22 cellular contexts compared by ENCODE assay signal in the genomic region with DNA sequence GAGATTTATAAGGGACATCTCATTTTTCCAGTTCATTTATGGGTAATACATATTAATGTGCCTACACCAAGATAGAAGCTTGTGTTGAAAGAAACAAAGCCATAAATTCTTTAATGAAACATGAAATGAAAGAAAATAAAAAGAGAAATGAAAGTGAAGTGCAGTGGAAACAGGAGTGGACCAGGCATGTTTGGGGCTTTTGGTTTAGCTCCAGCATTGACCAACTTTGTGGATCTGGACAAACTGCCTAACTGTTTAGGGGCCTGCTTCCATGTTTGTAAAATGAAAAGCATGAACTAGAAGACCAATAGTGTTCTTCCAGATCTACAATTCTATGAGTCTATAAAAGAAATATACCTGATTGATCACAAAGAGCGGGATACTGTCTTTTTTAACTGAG.
A peak's percentile ranks its signal among the peaks of the same experiment; 100 is the strongest.
DNase-seq lines count a peak whose midpoint lies in the region; ATAC-seq and TF ChIP-seq lines count a peak whose summit lies in the region.
"Had no signal": no experiment of that assay in that cellular context is flagged by ENCODE, and none has a peak within 500 bp of the region (broad histone marks: within the 10 kb centered on the region; RNA-seq: fewer than 3 reads in every experiment).

No MANE protein-coding gene starts in this region.

- no peak overlapping the region for H3K4me3 Mint-ChIP-seq in activated CD8-positive, alpha-beta T cell treated with anti-CD3 and anti-CD28 coated beads for 36 hours
- H3K4me3 Mint-ChIP-seq in activated CD8-positive, alpha-beta T cell treated with anti-CD3 and anti-CD28 coated beads, Interleukin-2, amount 10 ng/mL, durations not matched to agents 7 days and 5 days = no peak overlapping the region
- H3K4me3 Mint-ChIP-seq in activated T-helper 2 cell treated with anti-CD3 and anti-CD28 coated beads, Interferon-gamma antibody, Interleukin-2, Interleukin-4, amounts not matched to agents 10 μg/mL and 5 μg/mL and 100 μg/mL, durations not matched to agents 14 hours and 24 hours and 36 hours (ENCODE audit: low read depth) = no peak overlapping the region
- H3K4me3 Mint-ChIP-seq in naive thymus-derived CD8-positive, alpha-beta T cell = no peak overlapping the region
- no peak overlapping the region for H3K4me3 Mint-ChIP-seq in activated T-helper 17 cell treated with anti-CD3 and anti-CD28 coated beads, Interleukin-2, amount 50 U/mL, for 72 hours
- H3K4me3 Mint-ChIP-seq: CD8-positive, alpha-beta T cell; H9; HFFc6 had no signal

- peaks cover 7% of the 10 kb centered on the region for H3K9me3 Mint-ChIP-seq in activated CD8-positive, alpha-beta T cell treated with anti-CD3 and anti-CD28 coated beads for 36 hours
- peaks cover 9% of the 10 kb centered on the region for H3K9me3 Mint-ChIP-seq in activated CD8-positive, alpha-beta T cell treated with anti-CD3 and anti-CD28 coated beads, Interleukin-2, amount 10 ng/mL, durations not matched to agents 7 days and 5 days (ENCODE audit: insufficient read depth)
- H3K9me3 Mint-ChIP-seq in activated T-helper 2 cell treated with anti-CD3 and anti-CD28 coated beads, Interferon-gamma antibody, Interleukin-2, Interleukin-4, amounts not matched to agents 10 μg/mL and 5 μg/mL and 100 μg/mL, durations not matched to agents 14 hours and 24 hours and 36 hours = peaks cover 22% of the 10 kb centered on the region
- peaks cover 0 to 3% (median 0%) of the 10 kb centered on the region in 9 donors for H3K9me3 Mint-ChIP-seq in naive thymus-derived CD8-positive, alpha-beta T cell
- H3K9me3 Mint-ChIP-seq in activated T-helper 17 cell treated with anti-CD3 and anti-CD28 coated beads, Interleukin-2, amount 50 U/mL, for 72 hours = no peaks in the 10 kb centered on the region
- H3K9me3 Mint-ChIP-seq: CD8-positive, alpha-beta T cell; H9; HFFc6 had no signal

- H3K4me1 Mint-ChIP-seq in activated CD8-positive, alpha-beta T cell treated with anti-CD3 and anti-CD28 coated beads for 36 hours (ENCODE audit: low read depth) = peaks cover 61% of the 10 kb centered on the region
- H3K4me1 Mint-ChIP-seq in activated CD8-positive, alpha-beta T cell treated with anti-CD3 and anti-CD28 coated beads, Interleukin-2, amount 10 ng/mL, durations not matched to agents 7 days and 5 days (ENCODE audit: low read depth) = peaks cover 24% of the 10 kb centered on the region
- H3K4me1 Mint-ChIP-seq in activated T-helper 2 cell treated with anti-CD3 and anti-CD28 coated beads, Interferon-gamma antibody, Interleukin-2, Interleukin-4, amounts not matched to agents 10 μg/mL and 5 μg/mL and 100 μg/mL, durations not matched to agents 14 hours and 24 hours and 36 hours (ENCODE audit: low read depth) = peaks cover 21% of the 10 kb centered on the region
- H3K4me1 Mint-ChIP-seq in naive thymus-derived CD8-positive, alpha-beta T cell = peaks cover 26 to 76% (median 58%) of the 10 kb centered on the region in 4 donors
- H3K4me1 Mint-ChIP-seq in activated T-helper 17 cell treated with anti-CD3 and anti-CD28 coated beads, Interleukin-2, amount 50 U/mL, for 72 hours = peaks cover 15% of the 10 kb centered on the region
- H3K4me1 Mint-ChIP-seq: H9 had no signal

- TF ChIP-seq CTCF in activated CD8-positive, alpha-beta T cell treated with anti-CD3 and anti-CD28 coated beads for 36 hours (IDR thresholded peaks at IDR 0.05) = no peak

- intact Hi-C loops in activated CD8-positive, alpha-beta T cell treated with anti-CD3 and anti-CD28 coated beads for 36 hours (cut with micrococcal nuclease) = no loop called here
- intact Hi-C loops in activated T-helper 2 cell treated with anti-CD3 and anti-CD28 coated beads, Interferon-gamma antibody, Interleukin-2, Interleukin-4, amounts not matched to agents 10 μg/mL and 5 μg/mL and 100 μg/mL, durations not matched to agents 14 hours and 24 hours and 36 hours (cut with micrococcal nuclease) = no loop called here

- H3K36me3 Mint-ChIP-seq in activated CD8-positive, alpha-beta T cell treated with anti-CD3 and anti-CD28 coated beads for 36 hours (ENCODE audit: low read depth) = peaks cover 78% of the 10 kb centered on the region
- peaks cover 74% of the 10 kb centered on the region for H3K36me3 Mint-ChIP-seq in activated CD8-positive, alpha-beta T cell treated with anti-CD3 and anti-CD28 coated beads, Interleukin-2, amount 10 ng/mL, durations not matched to agents 7 days and 5 days (ENCODE audit: low read depth)
- peaks cover 77% of the 10 kb centered on the region for H3K36me3 Mint-ChIP-seq in activated T-helper 2 cell treated with anti-CD3 and anti-CD28 coated beads, Interferon-gamma antibody, Interleukin-2, Interleukin-4, amounts not matched to agents 10 μg/mL and 5 μg/mL and 100 μg/mL, durations not matched to agents 14 hours and 24 hours and 36 hours (ENCODE audit: low read depth)
- peaks cover 6 to 54% (median 26%) of the 10 kb centered on the region in 3 donors for H3K36me3 Mint-ChIP-seq in naive thymus-derived CD8-positive, alpha-beta T cell
- peaks cover 69% of the 10 kb centered on the region for H3K36me3 Mint-ChIP-seq in activated T-helper 17 cell treated with anti-CD3 and anti-CD28 coated beads, Interleukin-2, amount 50 U/mL, for 72 hours (ENCODE audit: low read depth)

- no peak for ATAC-seq in activated CD8-positive, alpha-beta T cell treated with anti-CD3 and anti-CD28 coated beads for 36 hours
- ATAC-seq in activated CD8-positive, alpha-beta T cell treated with anti-CD3 and anti-CD28 coated beads, Interleukin-2, amount 10 ng/mL, durations not matched to agents 7 days and 5 days = no peak
- ATAC-seq in naive thymus-derived CD8-positive, alpha-beta T cell = no peak
- ATAC-seq in activated T-helper 17 cell treated with anti-CD3 and anti-CD28 coated beads, Interleukin-2, amount 50 U/mL, for 72 hours (replicated peaks) = no peak
- ATAC-seq: CD8-positive, alpha-beta T cell; GM12878; SK-N-SH treated with all-trans-retinoic acid at 6 μM for 48 hours had no signal

- CTCF ChIA-PET in activated CD8-positive, alpha-beta T cell treated with anti-CD3 and anti-CD28 coated beads for 36 hours (lab: Charles Lee) = interaction anchor here (0.9 to 1.3 kb wide), 3 partner anchors 8 to 78 kb away, joined by 3 to 6 read pairs (median 3); no protein-coding TSS in a partner anchor
- CTCF ChIA-PET in activated CD8-positive, alpha-beta T cell treated with anti-CD3 and anti-CD28 coated beads, Interleukin-2, amount 10 ng/mL, durations not matched to agents 7 days and 5 days (lab: Charles Lee) = interaction anchor here (0.8 to 2.2 kb wide), 3 partner anchors 10 to 53 kb away, joined by 3 to 6 read pairs (median 5); no protein-coding TSS in a partner anchor

- POLR2A ChIA-PET in activated CD8-positive, alpha-beta T cell treated with anti-CD3 and anti-CD28 coated beads for 36 hours (lab: Charles Lee) = interaction anchor here (0.6 to 1.1 kb wide), 4 partner anchors 10 to 337 kb away, joined by 3 read pairs; no protein-coding TSS in a partner anchor
- POLR2A ChIA-PET in activated CD8-positive, alpha-beta T cell treated with anti-CD3 and anti-CD28 coated beads, Interleukin-2, amount 10 ng/mL, durations not matched to agents 7 days and 5 days (lab: Charles Lee) = no interaction called here
- POLR2A ChIA-PET in naive thymus-derived CD8-positive, alpha-beta T cell (lab: Charles Lee) = no interaction called here

- no peaks in the 10 kb centered on the region for H3K27me3 Mint-ChIP-seq in activated CD8-positive, alpha-beta T cell treated with anti-CD3 and anti-CD28 coated beads for 36 hours
- no peaks in the 10 kb centered on the region for H3K27me3 Mint-ChIP-seq in activated CD8-positive, alpha-beta T cell treated with anti-CD3 and anti-CD28 coated beads, Interleukin-2, amount 10 ng/mL, durations not matched to agents 7 days and 5 days (ENCODE audit: low read depth)
- no peaks in the 10 kb centered on the region for H3K27me3 Mint-ChIP-seq in activated T-helper 2 cell treated with anti-CD3 and anti-CD28 coated beads, Interferon-gamma antibody, Interleukin-2, Interleukin-4, amounts not matched to agents 10 μg/mL and 5 μg/mL and 100 μg/mL, durations not matched to agents 14 hours and 24 hours and 36 hours (ENCODE audit: low read depth)
- no peaks in the 10 kb centered on the region for H3K27me3 Mint-ChIP-seq in naive thymus-derived CD8-positive, alpha-beta T cell
- no peaks in the 10 kb centered on the region for H3K27me3 Mint-ChIP-seq in activated T-helper 17 cell treated with anti-CD3 and anti-CD28 coated beads, Interleukin-2, amount 50 U/mL, for 72 hours

- DNase-seq in activated CD8-positive, alpha-beta T cell treated with anti-CD3 and anti-CD28 coated beads for 36 hours = no peak
- DNase-seq in activated CD8-positive, alpha-beta T cell treated with anti-CD3 and anti-CD28 coated beads, Interleukin-2, amount 10 ng/mL, durations not matched to agents 7 days and 5 days = no peak
- DNase-seq in MV-4-11 (lab: John Stamatoyannopoulos, UW) (peak; percentile 95), NCI-H2081 (lab: John Stamatoyannopoulos, UW) (no peak)
- DNase-seq in activated T-helper 2 cell treated with anti-CD3 and anti-CD28 coated beads, Interferon-gamma antibody, Interleukin-2, Interleukin-4, amounts not matched to agents 10 μg/mL and 5 μg/mL and 100 μg/mL, durations not matched to agents 14 hours and 24 hours and 36 hours (ENCODE audit: low spot score) = no peak
- DNase-seq in naive thymus-derived CD8-positive, alpha-beta T cell = no peak
- no peak for DNase-seq in stimulated activated CD4-positive, alpha-beta T cell treated with anti-CD3 and anti-CD28 coated beads, Interleukin-4, amount 100 ng/mL, for 24 hours
- DNase-seq: ACHN; CD8-positive, alpha-beta T cell; DND-41; GM23248; H9; HFFc6; MG63; NCI-H1105; NCI-H146; NCI-H2081 treated with DMSO at 0.1 percent for 48 hours; NCI-H2171 treated with DMSO at 0.1 percent for 48 hours; NCI-H526 had no signal

- peak overlapping the region; percentile 42 for H3K27ac Mint-ChIP-seq in activated CD8-positive, alpha-beta T cell treated with anti-CD3 and anti-CD28 coated beads for 36 hours
- no peak overlapping the region for H3K27ac Mint-ChIP-seq in activated CD8-positive, alpha-beta T cell treated with anti-CD3 and anti-CD28 coated beads, Interleukin-2, amount 10 ng/mL, durations not matched to agents 7 days and 5 days
- peak overlapping the region; percentile 38 for H3K27ac Mint-ChIP-seq in activated T-helper 2 cell treated with anti-CD3 and anti-CD28 coated beads, Interferon-gamma antibody, Interleukin-2, Interleukin-4, amounts not matched to agents 10 μg/mL and 5 μg/mL and 100 μg/mL, durations not matched to agents 14 hours and 24 hours and 36 hours
- H3K27ac Mint-ChIP-seq in naive thymus-derived CD8-positive, alpha-beta T cell = peak overlapping the region in 6 of 10 donors; percentile 11 to 59 (median 32)
- H3K27ac Mint-ChIP-seq in activated T-helper 17 cell treated with anti-CD3 and anti-CD28 coated beads, Interleukin-2, amount 50 U/mL, for 72 hours = no peak overlapping the region
- H3K27ac Mint-ChIP-seq: CD8-positive, alpha-beta T cell; H9; HFFc6 had no signal

Comparison
In these comparisons a context has a peak if more than half of its experiments do, and no peak if none do; other contexts are left out.
1. H3K27ac Mint-ChIP-seq: peak in activated CD8-positive, alpha-beta T cell treated with anti-CD3 and anti-CD28 coated beads for 36 hours (single experiment), activated T-helper 2 cell treated with anti-CD3 and anti-CD28 coated beads, Interferon-gamma antibody, Interleukin-2, Interleukin-4, amounts not matched to agents 10 μg/mL and 5 μg/mL and 100 μg/mL, durations not matched to agents 14 hours and 24 hours and 36 hours (single experiment) and naive thymus-derived CD8-positive, alpha-beta T cell (6 of 10); none in activated CD8-positive, alpha-beta T cell treated with anti-CD3 and anti-CD28 coated beads, Interleukin-2, amount 10 ng/mL, durations not matched to agents 7 days and 5 days (single experiment) and activated T-helper 17 cell treated with anti-CD3 and anti-CD28 coated beads, Interleukin-2, amount 50 U/mL, for 72 hours (single experiment).